Comparison of ENCODE assay signal across 14 cellular contexts in genomic region chr1:99005537-99005942, GRCh38. TPM values are rescaled to one million over a fixed set of nuclear protein-coding genes. Genes with fewer than 3 reads are reported as not detected.
DNase-seq lines count a peak whose midpoint lies in the region; ATAC-seq and FAIRE-seq lines count a peak whose summit lies in the region.
"Had no signal": no experiment of that assay in that cellular context is flagged by ENCODE, and none has a peak within 500 bp of the region (broad histone marks: within the 10 kb centered on the region; RNA-seq: fewer than 3 reads in every experiment).

No MANE protein-coding gene starts in this region.

- H3K36me3 ChIP-seq in Karpas-422 (ENCODE audit: insufficient read depth, low read length), result no peaks in the 10 kb centered on the region
- H3K36me3 ChIP-seq: heart left ventricle, SJCRH30, thoracic aorta had no signal

- H3K27me3 Mint-ChIP-seq in stimulated activated naive CD8-positive, alpha-beta T cell treated with anti-CD3 and anti-CD28 coated beads, Interleukin-15, Interleukin-2, amounts not matched to agents 100 ng/mL and 50 ng/mL, for 24 hours, result peaks cover 70% of the 10 kb centered on the region

- no peaks in the 10 kb centered on the region for H3K4me1 ChIP-seq in Karpas-422 (ENCODE audit: low read length)
- H3K4me1 ChIP-seq: SJCRH30 had no signal

- H3K9me3 Mint-ChIP-seq in stimulated activated naive CD8-positive, alpha-beta T cell treated with anti-CD3 and anti-CD28 coated beads, Interleukin-15, Interleukin-2, amounts not matched to agents 100 ng/mL and 50 ng/mL, for 24 hours, result no peaks in the 10 kb centered on the region

- H3K4me2 ChIP-seq in Karpas-422 (ENCODE audit: low read depth, low read length, poor library complexity, severe bottlenecking), result no peak overlapping the region

- H3K27ac Mint-ChIP-seq in stimulated activated naive CD8-positive, alpha-beta T cell treated with anti-CD3 and anti-CD28 coated beads, Interleukin-15, Interleukin-2, amounts not matched to agents 100 ng/mL and 50 ng/mL, for 24 hours, result no peak overlapping the region

- H3K9ac ChIP-seq in Karpas-422 (ENCODE audit: low read length), result no peak overlapping the region

- no peaks in the 10 kb centered on the region for H3K9me3 ChIP-seq in Karpas-422 (ENCODE audit: low read length)
- H3K9me3 ChIP-seq: heart left ventricle, SJCRH30, thoracic aorta had no signal

- peak overlapping the region; percentile 27 for H3K4me3 Mint-ChIP-seq in stimulated activated naive CD8-positive, alpha-beta T cell treated with anti-CD3 and anti-CD28 coated beads, Interleukin-15, Interleukin-2, amounts not matched to agents 100 ng/mL and 50 ng/mL, for 24 hours

- H2AFZ ChIP-seq in Karpas-422 (ENCODE audit: low read length), result no peak overlapping the region

- no peaks in the 10 kb centered on the region for H3K36me3 Mint-ChIP-seq in stimulated activated naive CD8-positive, alpha-beta T cell treated with anti-CD3 and anti-CD28 coated beads, Interleukin-15, Interleukin-2, amounts not matched to agents 100 ng/mL and 50 ng/mL, for 24 hours (ENCODE audit: low read depth)
- H3K36me3 Mint-ChIP-seq: IgD-negative memory B cell had no signal

- ATAC-seq in stimulated activated naive CD8-positive, alpha-beta T cell treated with anti-CD3 and anti-CD28 coated beads, Interleukin-15, Interleukin-2, amounts not matched to agents 100 U/mL and 50 U/mL, for 24 hours, result no peak
- no peak for ATAC-seq in GM18868 (IDR thresholded peaks at IDR 0.05; ENCODE audit: unreplicated experiment)

- H3K4me1 Mint-ChIP-seq in stimulated activated naive CD8-positive, alpha-beta T cell treated with anti-CD3 and anti-CD28 coated beads, Interleukin-15, Interleukin-2, amounts not matched to agents 100 ng/mL and 50 ng/mL, for 24 hours (ENCODE audit: low read depth), result peaks cover 3% of the 10 kb centered on the region

- no peak overlapping the region for H3K4me3 ChIP-seq in Karpas-422 (ENCODE audit: low read length)
- H3K4me3 ChIP-seq: SJCRH30 had no signal

- H3K9me2 ChIP-seq in Karpas-422 (replicated peaks; ENCODE audit: insufficient read depth, low read length), result no peaks in the 10 kb centered on the region

- no peaks in the 10 kb centered on the region for H3K79me2 ChIP-seq in Karpas-422 (ENCODE audit: low read length)

- no peaks in the 10 kb centered on the region for H3K27me3 ChIP-seq in Karpas-422 (ENCODE audit: low read length)
- H3K27me3 ChIP-seq: SJCRH30 had no signal

- H3K27ac ChIP-seq in angular gyrus (ENCODE audit: low read depth, low read length) (peak overlapping the region; percentile 60), Karpas-422 (ENCODE audit: low read length) (no peak overlapping the region)
- H3K27ac ChIP-seq: heart left ventricle, SJCRH30, thoracic aorta had no signal

- H4K20me1 ChIP-seq in Karpas-422 (ENCODE audit: insufficient read depth, low read depth, low read length), result no peaks in the 10 kb centered on the region

- no peak for FAIRE-seq in urothelium cell line (lab: Jason Lieb, UNC)

- DNase-seq in stimulated activated naive CD8-positive, alpha-beta T cell treated with anti-CD3 and anti-CD28 coated beads, Interleukin-15, Interleukin-2, amounts not matched to agents 100 U/mL and 50 U/mL, for 24 hours, result no peak
- peak; percentile 75 for DNase-seq in islet precursor cell
- peak; percentile 9 for DNase-seq in urothelium cell line (ENCODE audit: low spot score)
- no peak for DNase-seq in Karpas-422
- no peak for DNase-seq in hepatic stellate cell (ENCODE audit: low spot score)
- DNase-seq: NCI-H446 treated with DMSO at 0.1 percent for 48 hours had no signal

RNA-seq across cellular contexts. Expression of gene PLPPR5, which starts 0.9 kb away (rescaled TPM):
- total RNA-seq in Karpas-422 (2014; rRNA removed; shearing (Covaris generic); ENCODE audit: low replicate concordance), result not detected in 2 replicates
- total RNA-seq: activated CD8-positive, alpha-beta memory T cell treated with anti-CD3 and anti-CD28 coated beads for 36 hours; heart left ventricle; thoracic aorta had no signal

Comparison
In these comparisons a context has a peak if more than half of its experiments do, and no peak if none do; other contexts are left out.
1. DNase-seq: peak in islet precursor cell (single experiment) and urothelium cell line (single experiment); none in stimulated activated naive CD8-positive, alpha-beta T cell treated with anti-CD3 and anti-CD28 coated beads, Interleukin-15, Interleukin-2, amounts not matched to agents 100 U/mL and 50 U/mL, for 24 hours (single experiment), Karpas-422 (single experiment) and hepatic stellate cell (single experiment).